13 cellular contexts compared by ENCODE assay signal in the genomic region with DNA sequence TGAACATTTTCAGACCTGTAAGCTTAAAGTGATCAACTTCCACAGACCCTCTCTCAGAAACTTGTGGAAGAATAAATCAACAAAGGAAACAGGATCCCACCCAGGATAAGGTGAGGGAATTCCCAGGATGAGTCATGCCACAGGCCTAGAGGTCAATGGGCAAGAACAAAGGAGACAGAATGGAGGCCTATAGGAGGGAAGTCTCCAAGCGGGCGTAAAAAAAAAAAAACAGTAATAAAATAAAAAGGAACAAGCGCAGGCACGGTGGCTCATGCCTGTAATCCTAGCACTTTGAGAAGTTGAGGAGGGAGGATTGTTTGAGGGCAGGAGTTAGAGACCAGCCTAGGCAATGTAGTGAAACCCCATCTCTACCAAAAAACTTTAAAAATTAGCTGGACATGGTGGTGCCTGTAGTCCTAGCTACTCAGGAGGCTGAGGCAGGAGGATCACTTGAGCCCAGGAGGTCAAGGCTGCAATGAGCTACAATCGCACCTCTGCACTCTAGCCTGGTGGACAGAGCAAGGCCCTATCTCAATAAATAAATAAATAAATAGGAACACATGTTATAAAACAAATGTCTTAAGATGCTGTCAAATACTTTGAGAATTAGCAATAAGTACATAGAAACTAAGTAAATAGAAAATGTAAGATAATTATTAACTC. TPM values are rescaled to one million over a fixed set of nuclear protein-coding genes. Genes with fewer than 3 reads are reported as not detected.
DNase-seq lines count a peak whose midpoint lies in the region; ATAC-seq, FAIRE-seq and TF ChIP-seq lines count a peak whose summit lies in the region.
"Had no signal": no experiment of that assay in that cellular context is flagged by ENCODE, and none has a peak within 500 bp of the region (broad histone marks: within the 10 kb centered on the region; RNA-seq: fewer than 3 reads in every experiment).

No MANE protein-coding gene starts in this region.

- H3K4me1 Mint-ChIP-seq in GM23338 (peaks cover 55% of the 10 kb centered on the region), glutamatergic neuron (ENCODE audit: low read depth, unreplicated experiment) (peaks cover 44% of the 10 kb centered on the region)
- H3K4me1 Mint-ChIP-seq: activated CD4-positive, alpha-beta memory T cell treated with anti-CD3 and anti-CD28 coated beads, Interleukin-2, amount 10 ng/mL, durations not matched to agents 7 days and 5 days; B cell had no signal

- peak; percentile 72 for DNase-seq in GM23338 (ENCODE audit: low spot score)
- DNase-seq in RCC 7860 (ENCODE audit: low spot score), result peak; percentile 68
- no peak for DNase-seq in glutamatergic neuron
- DNase-seq in activated gamma-delta T cell treated with Interleukin-2 at 50 U/mL for 16 hours, result no peak
- no peak for DNase-seq in effector CD8-positive, alpha-beta T cell (lab: John Stamatoyannopoulos, UW)
- no peak for DNase-seq in putamen (ENCODE audit: low spot score)
- DNase-seq in HK-2 (ENCODE audit: unreplicated experiment), result no peak
- DNase-seq: activated CD4-positive, alpha-beta memory T cell treated with anti-CD3 and anti-CD28 coated beads, Interleukin-2, amount 10 ng/mL, durations not matched to agents 7 days and 5 days; DND-41; NCI-H2171 treated with DMSO at 0.1 percent for 48 hours had no signal

- H2AFZ ChIP-seq in GM23338, result no peak overlapping the region

- no peak overlapping the region for H3K4me3 ChIP-seq in GM23338
- H3K4me3 ChIP-seq in rectal smooth muscle tissue (ENCODE audit: low read length), result no peak overlapping the region

- H3K9me3 Mint-ChIP-seq in GM23338 (peaks cover 3% of the 10 kb centered on the region; the same call in 2 of the 3 replicates), glutamatergic neuron (ENCODE audit: unreplicated experiment) (peaks cover 9% of the 10 kb centered on the region)
- H3K9me3 Mint-ChIP-seq: activated CD4-positive, alpha-beta memory T cell treated with anti-CD3 and anti-CD28 coated beads, Interleukin-2, amount 10 ng/mL, durations not matched to agents 7 days and 5 days had no signal

- H3K27ac Mint-ChIP-seq in GM23338, result peak overlapping the region; percentile 67; the same call in 1 of the 2 replicates
- H3K27ac Mint-ChIP-seq in glutamatergic neuron (ENCODE audit: unreplicated experiment), result peak overlapping the region; percentile 64
- H3K27ac Mint-ChIP-seq: activated CD4-positive, alpha-beta memory T cell treated with anti-CD3 and anti-CD28 coated beads, Interleukin-2, amount 10 ng/mL, durations not matched to agents 7 days and 5 days; B cell had no signal

- no peaks in the 10 kb centered on the region for H3K9me2 ChIP-seq in GM23338 (ENCODE audit: insufficient read depth)

- peaks cover 11% of the 10 kb centered on the region; the same call in 1 of the 2 replicates for H3F3A ChIP-seq in GM23338 (replicated peaks; ENCODE audit: low read depth)

- H3K27ac ChIP-seq in GM23338 (ENCODE audit: low read depth), result peak overlapping the region; percentile 81
- peak overlapping the region; percentile 79 for H3K27ac ChIP-seq in rectal smooth muscle tissue (ENCODE audit: low read depth, low read length)

- H3K4me3 Mint-ChIP-seq in GM23338 (no peak overlapping the region), glutamatergic neuron (ENCODE audit: unreplicated experiment) (no peak overlapping the region)
- H3K4me3 Mint-ChIP-seq: activated CD4-positive, alpha-beta memory T cell treated with anti-CD3 and anti-CD28 coated beads, Interleukin-2, amount 10 ng/mL, durations not matched to agents 7 days and 5 days; B cell had no signal

- peaks cover 10% of the 10 kb centered on the region for H3K27me3 Mint-ChIP-seq in GM23338 (ENCODE audit: insufficient read depth, low read depth, poor library complexity)
- H3K27me3 Mint-ChIP-seq in glutamatergic neuron (ENCODE audit: unreplicated experiment), result peaks cover 4% of the 10 kb centered on the region

- peak overlapping the region; percentile 10; the same call in 1 of the 2 replicates for H3K4me2 ChIP-seq in GM23338

- TF ChIP-seq CTCF in GM23338 (conservative IDR thresholded peaks at IDR 0.05; ENCODE audit: low read depth in 2 of 2) (no peak), glutamatergic neuron (IDR thresholded peaks at IDR 0.05; ENCODE audit: partially characterized antibody, unreplicated experiment) (no peak)

- H3K9ac ChIP-seq in rectal smooth muscle tissue (ENCODE audit: low read length), result no peak overlapping the region

- H3K36me3 Mint-ChIP-seq in GM23338 (ENCODE audit: low read depth) (peaks cover 7% of the 10 kb centered on the region; the same call in 2 of the 3 replicates), glutamatergic neuron (ENCODE audit: unreplicated experiment) (no peaks in the 10 kb centered on the region)

- 0 out of 2 replicates have a peak, but pooled peaks cover 4% of the 10 kb centered on the region for H3K36me3 ChIP-seq in GM23338 (ENCODE audit: insufficient read depth)
- H3K36me3 ChIP-seq in rectal smooth muscle tissue (ENCODE audit: control insufficient read depth, insufficient read depth, low read length), result no peaks in the 10 kb centered on the region

- H3K4me1 ChIP-seq in GM23338 (ENCODE audit: insufficient read depth) (peaks cover 68% of the 10 kb centered on the region), rectal smooth muscle tissue (ENCODE audit: control insufficient read depth, insufficient read depth, low read length) (peaks cover 36% of the 10 kb centered on the region)

- H4K20me1 ChIP-seq in GM23338 (replicated peaks; ENCODE audit: insufficient read depth), result peaks cover 15% of the 10 kb centered on the region

- FAIRE-seq in RCC 7860 (lab: Jason Lieb, UNC), result peak; percentile 81
- FAIRE-seq: HTR-8/SVneo had no signal

- peaks cover 88% of the 10 kb centered on the region for H3K79me2 ChIP-seq in GM23338 (replicated peaks; ENCODE audit: insufficient read depth)

- ATAC-seq in GM23338, result peak; percentile 60

- H3K27me3 ChIP-seq in GM23338 (ENCODE audit: insufficient read depth) (no peaks in the 10 kb centered on the region), rectal smooth muscle tissue (ENCODE audit: control insufficient read depth, insufficient read depth, low read length) (no peaks in the 10 kb centered on the region)

TF ChIP-seq in GM23338, 12 proteins besides CTCF, POLR2A, EP300 and RAD21:
- TF ChIP-seq ZNF331 (CRISPR knock-in tag; IDR thresholded peaks at IDR 0.05; ENCODE audit: low read depth), result no peak
- TF ChIP-seq, protein P1, sequence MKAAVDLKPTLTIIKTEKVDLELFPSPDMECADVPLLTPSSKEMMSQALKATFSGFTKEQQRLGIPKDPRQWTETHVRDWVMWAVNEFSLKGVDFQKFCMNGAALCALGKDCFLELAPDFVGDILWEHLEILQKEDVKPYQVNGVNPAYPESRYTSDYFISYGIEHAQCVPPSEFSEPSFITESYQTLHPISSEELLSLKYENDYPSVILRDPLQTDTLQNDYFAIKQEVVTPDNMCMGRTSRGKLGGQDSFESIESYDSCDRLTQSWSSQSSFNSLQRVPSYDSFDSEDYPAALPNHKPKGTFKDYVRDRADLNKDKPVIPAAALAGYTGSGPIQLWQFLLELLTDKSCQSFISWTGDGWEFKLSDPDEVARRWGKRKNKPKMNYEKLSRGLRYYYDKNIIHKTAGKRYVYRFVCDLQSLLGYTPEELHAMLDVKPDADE (IDR thresholded peaks at IDR 0.05), result no peak
- TF ChIP-seq, protein P2, sequence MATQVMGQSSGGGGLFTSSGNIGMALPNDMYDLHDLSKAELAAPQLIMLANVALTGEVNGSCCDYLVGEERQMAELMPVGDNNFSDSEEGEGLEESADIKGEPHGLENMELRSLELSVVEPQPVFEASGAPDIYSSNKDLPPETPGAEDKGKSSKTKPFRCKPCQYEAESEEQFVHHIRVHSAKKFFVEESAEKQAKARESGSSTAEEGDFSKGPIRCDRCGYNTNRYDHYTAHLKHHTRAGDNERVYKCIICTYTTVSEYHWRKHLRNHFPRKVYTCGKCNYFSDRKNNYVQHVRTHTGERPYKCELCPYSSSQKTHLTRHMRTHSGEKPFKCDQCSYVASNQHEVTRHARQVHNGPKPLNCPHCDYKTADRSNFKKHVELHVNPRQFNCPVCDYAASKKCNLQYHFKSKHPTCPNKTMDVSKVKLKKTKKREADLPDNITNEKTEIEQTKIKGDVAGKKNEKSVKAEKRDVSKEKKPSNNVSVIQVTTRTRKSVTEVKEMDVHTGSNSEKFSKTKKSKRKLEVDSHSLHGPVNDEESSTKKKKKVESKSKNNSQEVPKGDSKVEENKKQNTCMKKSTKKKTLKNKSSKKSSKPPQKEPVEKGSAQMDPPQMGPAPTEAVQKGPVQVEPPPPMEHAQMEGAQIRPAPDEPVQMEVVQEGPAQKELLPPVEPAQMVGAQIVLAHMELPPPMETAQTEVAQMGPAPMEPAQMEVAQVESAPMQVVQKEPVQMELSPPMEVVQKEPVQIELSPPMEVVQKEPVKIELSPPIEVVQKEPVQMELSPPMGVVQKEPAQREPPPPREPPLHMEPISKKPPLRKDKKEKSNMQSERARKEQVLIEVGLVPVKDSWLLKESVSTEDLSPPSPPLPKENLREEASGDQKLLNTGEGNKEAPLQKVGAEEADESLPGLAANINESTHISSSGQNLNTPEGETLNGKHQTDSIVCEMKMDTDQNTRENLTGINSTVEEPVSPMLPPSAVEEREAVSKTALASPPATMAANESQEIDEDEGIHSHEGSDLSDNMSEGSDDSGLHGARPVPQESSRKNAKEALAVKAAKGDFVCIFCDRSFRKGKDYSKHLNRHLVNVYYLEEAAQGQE (IDR thresholded peaks at IDR 0.05; ENCODE audit: unreplicated experiment), result no peak
- no peak for TF ChIP-seq ZNF114 (CRISPR knock-in tag; IDR thresholded peaks at IDR 0.05)
- TF ChIP-seq EZH2phosphoT487 (IDR thresholded peaks at IDR 0.05; ENCODE audit: unreplicated experiment), result no peak

RNA-seq across cellular contexts. Expression of a gene that starts 8.4 kb away (rescaled TPM):
- 35.9 and 47.7 TPM in 2 replicates for total RNA-seq in GM23338 (2014; rRNA removed; shearing (Covaris generic))
- polyA plus RNA-seq in GM23338 (2016; fragmentation: Nextera tagmentation; extraction: Ambion mirVana), result 50.5 and 51.5 TPM in 2 replicates
- 221 TPM for total RNA-seq in glutamatergic neuron (ENCODE audit: unreplicated experiment)

Comparison
In these comparisons a context has a peak if more than half of its experiments do, and no peak if none do; other contexts are left out.
1. DNase-seq: peak in GM23338 (single experiment) and RCC 7860 (single experiment); none in glutamatergic neuron (single experiment), activated gamma-delta T cell treated with Interleukin-2 at 50 U/mL for 16 hours (single experiment), effector CD8-positive, alpha-beta T cell (single experiment), putamen (single experiment) and HK-2 (single experiment).